In genomic region chr1:24948072-24948827, GRCh38 we compare ENCODE assay signal across 14 cellular contexts. TPM values are rescaled to one million over a fixed set of nuclear protein-coding genes. Genes with fewer than 3 reads are reported as not detected.
DNase-seq lines count a peak whose midpoint lies in the region; ATAC-seq and TF ChIP-seq lines count a peak whose summit lies in the region.
"Had no signal": no experiment of that assay in that cellular context is flagged by ENCODE, and none has a peak within 500 bp of the region (broad histone marks: within the 10 kb centered on the region; RNA-seq: fewer than 3 reads in every experiment).

No MANE protein-coding gene starts in this region.

- no peak for TF ChIP-seq POLR2A in esophagus squamous epithelium (IDR thresholded peaks at IDR 0.05)
- no peak for TF ChIP-seq POLR2A in vagina (IDR thresholded peaks at IDR 0.05)

- H3K27ac ChIP-seq in BLaER1 treated with 17β-estradiol and CSF1 and Interleukin-3, amounts not matched to agents 10 nM and 100 nM: no peak overlapping the region
- no peak overlapping the region for H3K27ac ChIP-seq in esophagus squamous epithelium
- no peak overlapping the region for H3K27ac ChIP-seq in vagina
- H3K27ac ChIP-seq: VCaP had no signal

- H3K36me3 Mint-ChIP-seq in effector memory CD8-positive, alpha-beta T cell (ENCODE audit: insufficient read depth): peaks cover 6% of the 10 kb centered on the region

- peaks cover 0 to 48% (median 7%) of the 10 kb centered on the region in 11 experiments; a peak in 5 of 22 replicates for H4K20me1 ChIP-seq in BLaER1 treated with 17β-estradiol and CSF1 and Interleukin-3, amounts not matched to agents 10 nM and 100 nM

- H3K27me3 ChIP-seq in BLaER1 treated with 17β-estradiol and CSF1 and Interleukin-3, amounts not matched to agents 10 nM and 100 nM: peaks cover 0 to 8% (median 0%) of the 10 kb centered on the region in 11 experiments; a peak in 1 of 22 replicates
- peaks cover 0 to 7% (median 0%) of the 10 kb centered on the region in 4 donors for H3K27me3 ChIP-seq in esophagus squamous epithelium
- H3K27me3 ChIP-seq in vagina: no peaks in the 10 kb centered on the region

- no peaks in the 10 kb centered on the region for H3K9me3 Mint-ChIP-seq in effector memory CD8-positive, alpha-beta T cell

- H3K4me1 ChIP-seq in BLaER1 treated with 17β-estradiol and CSF1 and Interleukin-3, amounts not matched to agents 10 nM and 100 nM: peaks cover 6 to 72% (median 48%) of the 10 kb centered on the region in 10 experiments; a peak in 19 of 20 replicates
- no peaks in the 10 kb centered on the region for H3K4me1 ChIP-seq in esophagus squamous epithelium
- H3K4me1 ChIP-seq in vagina: no peaks in the 10 kb centered on the region

- H3K4me3 Mint-ChIP-seq in effector memory CD8-positive, alpha-beta T cell: peak overlapping the region in 1 of 2 donors; percentile 33

- H3K4me2 ChIP-seq in BLaER1 treated with 17β-estradiol and CSF1 and Interleukin-3, amounts not matched to agents 10 nM and 100 nM: peak overlapping the region in 9 of 11 experiments; percentile 62 to 86 (median 77); a peak in 18 of 22 replicates

- DNase-seq in GM10266 (ENCODE audit: extremely low spot score) (no peak), esophagus squamous epithelium (lab: John Stamatoyannopoulos, UW) (no peak), amygdala (lab: John Stamatoyannopoulos, UW) (no peak), vagina (ENCODE audit: extremely low spot score in 2 of 2) (no peak)
- peak; percentile 63 for DNase-seq in Jurkat, Clone E6-1 (ENCODE audit: low read depth, low spot score)
- DNase-seq in effector memory CD8-positive, alpha-beta T cell: no peak
- DNase-seq: AML-193; NCI-H1105 treated with DMSO at 0.1 percent for 48 hours; NK-92 treated with Interleukin-12 subunit alpha and Interleukin-12 subunit beta, amount 100 ng/mL, for 24 hours; stimulated activated CD4-positive, alpha-beta T cell treated with anti-CD3 and anti-CD28 coated beads, Interleukin-12 subunit alpha, Interleukin-12 subunit beta, amount 100 ng/mL, for 4 hours had no signal

- peak overlapping the region in 4 of 11 experiments; percentile 11 to 42 (median 32); a peak in 4 of 22 replicates for H3K9ac ChIP-seq in BLaER1 treated with 17β-estradiol and CSF1 and Interleukin-3, amounts not matched to agents 10 nM and 100 nM

- TF ChIP-seq CTCF in GM10266 (IDR thresholded peaks at IDR 0.05; ENCODE audit: control insufficient read depth, insufficient read depth, low read depth, missing control alignments): peak; percentile 10
- no peak for TF ChIP-seq CTCF in esophagus squamous epithelium (IDR thresholded peaks at IDR 0.05)
- TF ChIP-seq CTCF in vagina (IDR thresholded peaks at IDR 0.05): no peak

- H3K36me3 ChIP-seq in BLaER1 treated with 17β-estradiol and CSF1 and Interleukin-3, amounts not matched to agents 10 nM and 100 nM: no peaks in the 10 kb centered on the region
- H3K36me3 ChIP-seq in esophagus squamous epithelium: no peaks in the 10 kb centered on the region
- no peaks in the 10 kb centered on the region for H3K36me3 ChIP-seq in vagina

- no peaks in the 10 kb centered on the region for H3K27me3 Mint-ChIP-seq in effector memory CD8-positive, alpha-beta T cell

- WGBS in esophagus squamous epithelium, 2 donors: 85 to 92% methylated on average over 3 to 5 of the region's 9 CpGs

- H3K27ac Mint-ChIP-seq in effector memory CD8-positive, alpha-beta T cell: peak overlapping the region; percentile 65 to 73

- H3K4me3 ChIP-seq in BLaER1 treated with 17β-estradiol and CSF1 and Interleukin-3, amounts not matched to agents 10 nM and 100 nM: no peak overlapping the region
- no peak overlapping the region for H3K4me3 ChIP-seq in Jurkat, Clone E6-1 (ENCODE audit: low read length)
- no peak overlapping the region for H3K4me3 ChIP-seq in esophagus squamous epithelium
- no peak overlapping the region for H3K4me3 ChIP-seq in vagina

- no peak for ATAC-seq in effector memory CD8-positive, alpha-beta T cell (replicated peaks)
- ATAC-seq in GM18502 (IDR thresholded peaks at IDR 0.05; ENCODE audit: poor library complexity, unreplicated experiment): no peak

- no peaks in the 10 kb centered on the region for H3K9me3 ChIP-seq in BLaER1 treated with 17β-estradiol and CSF1 and Interleukin-3, amounts not matched to agents 10 nM and 100 nM (replicated peaks in 1 of 11)
- H3K9me3 ChIP-seq in esophagus squamous epithelium: no peaks in the 10 kb centered on the region
- no peaks in the 10 kb centered on the region for H3K9me3 ChIP-seq in vagina

- peaks cover 42 to 47% of the 10 kb centered on the region in 2 donors for H3K4me1 Mint-ChIP-seq in effector memory CD8-positive, alpha-beta T cell (ENCODE audit: low read depth in 2 of 2)

- intact Hi-C loops in esophagus squamous epithelium (cut with DNase I) (no loop called here), vagina (cut with DNase I) (no loop called here)

RNA-seq across cellular contexts. Expression of gene RUNX3, which starts 18.2 kb away (rescaled TPM):
- polyA plus RNA-seq in Jurkat, Clone E6-1 (2012; ENCODE audit: insufficient read depth, insufficient read length): 21.7 TPM
- total RNA-seq in esophagus squamous epithelium (1 to 10 TPM; 1.9 to 5.7 (median 3.1) TPM), vagina (4.2 TPM)
- total RNA-seq: progenitor cell of endocrine pancreas had no signal
